Comparison of ENCODE assay signal across 24 cellular contexts in genomic region chr10:126955396-126955795, GRCh38. TPM values are rescaled to one million over a fixed set of nuclear protein-coding genes. Genes with fewer than 3 reads are reported as not detected.
DNase-seq lines count a peak whose midpoint lies in the region; FAIRE-seq and TF ChIP-seq lines count a peak whose summit lies in the region.
"Had no signal": no experiment of that assay in that cellular context is flagged by ENCODE, and none has a peak within 500 bp of the region (broad histone marks: within the 10 kb centered on the region; RNA-seq: fewer than 3 reads in every experiment).

No MANE protein-coding gene starts in this region.

- H3K4me3 Mint-ChIP-seq in Caco-2 (ENCODE audit: unreplicated experiment): no peak overlapping the region
- H3K4me3 Mint-ChIP-seq: activated CD8-positive, alpha-beta T cell treated with anti-CD3 and anti-CD28 coated beads for 36 hours; activated naive CD8-positive, alpha-beta T cell; dendritic cell treated with granulocyte-macrophage colony-stimulating factor and Interleukin-4, amounts not matched to agents 40 ng/mL and 50 ng/mL, for 4 days had no signal

- intact Hi-C loops in Caco-2 (cut with micrococcal nuclease; ENCODE audit: unreplicated experiment): no loop called here

- TF ChIP-seq CTCF in RWPE1 (conservative IDR thresholded peaks at IDR 0.05; ENCODE audit: low read depth): no peak
- TF ChIP-seq CTCF in H1 (IDR thresholded peaks at IDR 0.05; ENCODE audit: control extremely low read depth in 1 of 3, insufficient read depth in 1 of 3, low read depth in 1 of 3, low read length in 3 of 3): no peak
- no peak for TF ChIP-seq CTCF in Caco-2 (IDR thresholded peaks at IDR 0.05; ENCODE audit: insufficient read depth in 1 of 2, low read depth in 1 of 2, low read length in 1 of 2, severe bottlenecking in 1 of 2, unreplicated experiment in 1 of 2)

- H3K14ac ChIP-seq in H1 (ENCODE audit: insufficient read length): no peak overlapping the region

- no peak overlapping the region for H4K5ac ChIP-seq in H1 (ENCODE audit: insufficient read length, low read depth, low read length)

- H2BK15ac ChIP-seq in H1 (ENCODE audit: low read length): no peak overlapping the region

- no peak for TF ChIP-seq RAD21 in H1 (IDR thresholded peaks at IDR 0.05 in 1 of 2, conservative IDR thresholded peaks at IDR 0.05 in 1 of 2; ENCODE audit: low read depth in 2 of 2, low read length in 2 of 2)

- H3K27ac ChIP-seq in RWPE1 (peak overlapping the region; percentile 52), H1 (ENCODE audit: low read depth, low read length) (no peak overlapping the region), small intestine (ENCODE audit: low read depth in 1 of 2, low read length in 1 of 2) (no peak overlapping the region)
- H3K27ac ChIP-seq: ascending aorta, lower lobe of right lung, Peyer's patch, prostate gland had no signal

- peak overlapping the region; percentile 38; the same call in 1 of the 2 replicates for H4K8ac ChIP-seq in H1 (ENCODE audit: extremely low read depth, insufficient read depth, low read length)

- peaks cover 25% of the 10 kb centered on the region; the same call in 1 of the 2 replicates for H3K23me2 ChIP-seq in H1 (ENCODE audit: low read depth, low read length)

- H3K4me1 ChIP-seq in H1 (replicated peaks in 1 of 4; ENCODE audit: control insufficient read depth in 3 of 4, insufficient read depth in 4 of 4, low read length in 3 of 4): peaks cover 0 to 10% (median 3%) of the 10 kb centered on the region in 4 experiments; a peak in 3 of 7 replicates
- peaks cover 0 to 2% of the 10 kb centered on the region in 2 donors for H3K4me1 ChIP-seq in small intestine (ENCODE audit: control insufficient read depth in 2 of 2, insufficient read depth in 1 of 2, low read depth in 1 of 2, low read length in 1 of 2)
- no peaks in the 10 kb centered on the region for H3K4me1 ChIP-seq in Caco-2
- H3K4me1 ChIP-seq: ascending aorta, lower lobe of right lung, prostate gland had no signal

- H3K4me1 Mint-ChIP-seq in Caco-2 (ENCODE audit: low read depth, unreplicated experiment): no peaks in the 10 kb centered on the region

- POLR2A ChIA-PET in RWPE1 (lab: Yijun Ruan, JAX; ENCODE audit: low non-redundant PET): no interaction called here
- POLR2A ChIA-PET in H1 (lab: Charles Lee; ENCODE audit: partially characterized antibody): no interaction called here
- POLR2A ChIA-PET in Caco-2 (lab: Charles Lee): no interaction called here

- no peak overlapping the region for H3K27ac Mint-ChIP-seq in Caco-2 (ENCODE audit: unreplicated experiment)
- H3K27ac Mint-ChIP-seq: activated CD8-positive, alpha-beta T cell treated with anti-CD3 and anti-CD28 coated beads for 36 hours; activated naive CD8-positive, alpha-beta T cell; activated T-helper 2 cell treated with anti-CD3 and anti-CD28 coated beads, Interferon-gamma antibody, Interleukin-2, Interleukin-4, amounts not matched to agents 10 μg/mL and 5 μg/mL and 100 μg/mL, durations not matched to agents 14 hours and 24 hours and 36 hours; dendritic cell treated with granulocyte-macrophage colony-stimulating factor and Interleukin-4, amounts not matched to agents 40 ng/mL and 50 ng/mL, for 4 days had no signal

- H3K4ac ChIP-seq in H1 (replicated peaks; ENCODE audit: insufficient read length, low read depth, low read length): no peak overlapping the region

- no peak overlapping the region for H3K18ac ChIP-seq in H1 (ENCODE audit: extremely low read depth, low read length)

- H2BK5ac ChIP-seq in H1 (ENCODE audit: low read depth, low read length): 0 out of 2 replicates have a peak overlapping the region, but pooled peaks have one; percentile 12

- no peak overlapping the region for H2AFZ ChIP-seq in H1 (ENCODE audit: low read length)

- FAIRE-seq in H1 (lab: Jason Lieb, UNC) (no peak), small intestine (lab: Jason Lieb, UNC) (no peak)
- FAIRE-seq: TTC549 had no signal

- H3K36me3 Mint-ChIP-seq in Caco-2 (ENCODE audit: insufficient read depth, unreplicated experiment): peaks cover 24% of the 10 kb centered on the region
- H3K36me3 Mint-ChIP-seq: activated naive CD8-positive, alpha-beta T cell had no signal

- 92% methylated on average over 8 of the region's 8 CpGs; no CpG with 5 or more reads in 1 of the 2 experiments for WGBS in H1 (ENCODE audit: extremely low coverage in 1 of 2, insufficient coverage in 1 of 2, insufficient read length in 1 of 2, insufficient replicate concordance in 2 of 2, low coverage in 1 of 2, low lambda C conversion rate in 2 of 2, missing lambda C conversion rate in 1 of 2), 2 experiments
- WGBS in small intestine, 3 donors: 28 to 66% (median 41%) methylated on average over 8 of the region's 8 CpGs

- no peaks in the 10 kb centered on the region for H3K9me3 Mint-ChIP-seq in Caco-2 (ENCODE audit: unreplicated experiment)
- H3K9me3 Mint-ChIP-seq: activated CD8-positive, alpha-beta T cell treated with anti-CD3 and anti-CD28 coated beads for 36 hours; dendritic cell treated with granulocyte-macrophage colony-stimulating factor and Interleukin-4, amounts not matched to agents 40 ng/mL and 50 ng/mL, for 4 days had no signal

- no peak overlapping the region for H2BK120ac ChIP-seq in H1 (replicated peaks; ENCODE audit: low read depth, low read length)

- peaks cover 5 to 22% of the 10 kb centered on the region in 2 experiments for H4K20me1 ChIP-seq in H1 (replicated peaks in 1 of 2; ENCODE audit: control insufficient read depth in 1 of 2, insufficient read depth in 2 of 2, low read length in 2 of 2)

- no peak overlapping the region for H2AK5ac ChIP-seq in H1 (ENCODE audit: low read depth, low read length)

- H3K4me2 ChIP-seq in H1 (ENCODE audit: insufficient read depth in 1 of 2, low read depth in 2 of 2, low read length in 2 of 2): no peak overlapping the region

- H3K9ac ChIP-seq in H1 (replicated peaks in 1 of 4; ENCODE audit: extremely low read depth in 1 of 4, low read depth in 3 of 4, low read length in 3 of 4): no peak overlapping the region

- H3K27me3 ChIP-seq in H1 (replicated peaks in 1 of 4; ENCODE audit: control insufficient read depth in 3 of 4, extremely low read depth in 1 of 4, insufficient read depth in 3 of 4, low read length in 3 of 4): no peaks in the 10 kb centered on the region
- no peaks in the 10 kb centered on the region for H3K27me3 ChIP-seq in small intestine (ENCODE audit: control insufficient read depth in 2 of 2, insufficient read depth in 2 of 2, low read length in 2 of 2)
- H3K27me3 ChIP-seq in Caco-2 (replicated peaks; ENCODE audit: control insufficient read depth, insufficient read depth, low read length): no peaks in the 10 kb centered on the region
- H3K27me3 ChIP-seq: ascending aorta, Peyer's patch had no signal

- H3K27me3 Mint-ChIP-seq in Caco-2 (ENCODE audit: insufficient read depth, unreplicated experiment): no peaks in the 10 kb centered on the region
- H3K27me3 Mint-ChIP-seq: activated CD8-positive, alpha-beta T cell treated with anti-CD3 and anti-CD28 coated beads for 36 hours; activated naive CD8-positive, alpha-beta T cell; dendritic cell treated with granulocyte-macrophage colony-stimulating factor and Interleukin-4, amounts not matched to agents 40 ng/mL and 50 ng/mL, for 4 days had no signal

- DNase-seq in RWPE1 (ENCODE audit: low spot score) (no peak), H1 (ENCODE audit: low read depth in 1 of 2, low spot score in 2 of 2) (no peak), left kidney (ENCODE audit: low read depth, low spot score) (peak; percentile 18), small intestine (peak; percentile 71), SKM-1 (lab: John Stamatoyannopoulos, UW; ENCODE audit: unreplicated experiment) (no peak), Caco-2 (no peak), AG08396 (ENCODE audit: low spot score) (no peak), activated gamma-delta T cell treated with Interleukin-2 at 50 U/mL for 16 hours (no peak)
- DNase-seq: activated CD4-positive, alpha-beta T cell treated with anti-CD3 and anti-CD28 coated beads for 1 hour; activated CD8-positive, alpha-beta T cell treated with anti-CD3 and anti-CD28 coated beads for 36 hours; Karpas-422; lower lobe of right lung; MV-4-11; NCI-H1694; NCI-H524 treated with DMSO at 0.1 percent for 48 hours; Peyer's patch; stimulated activated CD4-positive, alpha-beta T cell treated with anti-CD3 and anti-CD28 coated beads, Interleukin-15, amount 100 ng/mL, for 24 hours; stimulated activated naive CD4-positive, alpha-beta T cell had no signal

- H3K4me3 ChIP-seq in H1 (ENCODE audit: extremely low read depth in 1 of 4, insufficient read depth in 2 of 4, low read depth in 3 of 4, low read length in 4 of 4): no peak overlapping the region
- H3K4me3 ChIP-seq in small intestine (ENCODE audit: low read depth in 1 of 2, low read length in 2 of 2): no peak overlapping the region
- no peak overlapping the region for H3K4me3 ChIP-seq in Caco-2 (ENCODE audit: low read depth, low read length)
- H3K4me3 ChIP-seq: ascending aorta, lower lobe of right lung, Peyer's patch, prostate gland had no signal

- no peak for TF ChIP-seq EP300 in H1 (IDR thresholded peaks at IDR 0.05; ENCODE audit: borderline replicate concordance in 1 of 2, low read depth in 2 of 2, low read length in 2 of 2)

- no peak for TF ChIP-seq POLR2A in H1 (IDR thresholded peaks at IDR 0.05; ENCODE audit: control extremely low read depth in 1 of 2, low read depth in 2 of 2, low read length in 2 of 2)

- H3K79me1 ChIP-seq in H1 (ENCODE audit: low read depth, low read length): peaks cover 11% of the 10 kb centered on the region

- no peak overlapping the region for H3K56ac ChIP-seq in H1 (replicated peaks; ENCODE audit: insufficient read length, low read depth, low read length)

- H4K91ac ChIP-seq in H1 (replicated peaks; ENCODE audit: insufficient read length, low read length): no peak overlapping the region

- no peak overlapping the region for H2BK20ac ChIP-seq in H1 (ENCODE audit: low read length)

- BruUV-seq in Caco-2 (replicated peaks; lab: Mats Ljungman, UMichigan): no TSS peak

- H3K23ac ChIP-seq in H1 (ENCODE audit: insufficient read length): no peak overlapping the region

- CTCF ChIA-PET in RWPE1 (lab: Yijun Ruan, JAX) (interaction anchor here (0.6 kb wide), 1 partner anchor 34 kb away, joined by 4 read pairs; no protein-coding TSS in a partner anchor), H1 (lab: Charles Lee; ENCODE audit: partially characterized antibody) (interaction anchor here (0.6 to 1.1 kb wide), 2 partner anchors 91 to 117 kb away, joined by 3 read pairs; no protein-coding TSS in a partner anchor), Caco-2 (lab: Charles Lee) (no interaction called here)

- H3K79me2 ChIP-seq in H1 (ENCODE audit: control insufficient read depth in 1 of 2, insufficient read depth in 2 of 2, low read length in 2 of 2): peaks cover 30 to 83% of the 10 kb centered on the region in 2 experiments

- H3K9me3 ChIP-seq in H1 (ENCODE audit: insufficient read depth in 2 of 2, low read depth in 1 of 2, low read length in 1 of 2) (peaks cover 6 to 17% of the 10 kb centered on the region in 2 experiments; a peak in 3 of 4 replicates), small intestine (ENCODE audit: control insufficient read depth, low read depth) (no peaks in the 10 kb centered on the region), Caco-2 (peaks cover 15% of the 10 kb centered on the region)
- H3K9me3 ChIP-seq: ascending aorta, lower lobe of right lung, Peyer's patch, prostate gland had no signal

- H3K36me3 ChIP-seq in H1 (ENCODE audit: control insufficient read depth in 2 of 4, insufficient read depth in 4 of 4, low read length in 3 of 4) (no peaks in the 10 kb centered on the region; a peak in 1 of 8 replicates), small intestine (ENCODE audit: control insufficient read depth in 2 of 2, insufficient read depth in 2 of 2, low read length in 2 of 2) (no peaks in the 10 kb centered on the region), Caco-2 (ENCODE audit: control insufficient read depth, insufficient read depth, low read length) (no peaks in the 10 kb centered on the region; the same call in 1 of the 2 replicates)
- H3K36me3 ChIP-seq: ascending aorta, lower lobe of right lung, Peyer's patch, prostate gland had no signal

- H2BK12ac ChIP-seq in H1 (ENCODE audit: low read depth, low read length): no peak overlapping the region

RNA-seq across cellular contexts. Expression of gene DOCK1, which starts 50.2 kb away (rescaled TPM):
- total RNA-seq in H1 (2021; fragmentation: NEBNext Ultra II Directional; extraction: Animal tissue kit (Norgen Biotek cat#: 25700)): 53.0 and 54.4 TPM in 2 replicates
- polyA plus RNA-seq in H1 (2011; rRNA removed) (11.6 and 13.2 TPM in 2 replicates), small intestine (10 to 100 TPM; 16.8 to 26.2 (median 18.1) TPM)
- 15.4 TPM for polyA plus RNA-seq in H1 (2011; cell fraction: cytosol; rRNA removed)
- 19.9 TPM for polyA plus RNA-seq in H1 (2011; cell fraction: nucleus; rRNA removed)
- polyA plus RNA-seq in H1 (2012, experiment 1 of 2): 25.4 to 28.3 TPM (median 27.3 TPM) in 4 replicates
- polyA plus RNA-seq in H1 (2012, experiment 2 of 2): 1.4 TPM
- 17.8 TPM for polyA plus RNA-seq in H1 (2013, experiment 1 of 2)
- polyA plus RNA-seq in H1 (2013, experiment 2 of 2): 17.9 TPM
- polyA minus RNA-seq in H1 (2011; rRNA and poly(A)+ RNA removed): 68.4 and 69.6 TPM in 2 replicates
- polyA minus RNA-seq in H1 (2011; cell fraction: cytosol; rRNA and poly(A)+ RNA removed): 32.3 TPM
- 160 TPM for polyA minus RNA-seq in H1 (2011; cell fraction: nucleus; rRNA and poly(A)+ RNA removed)
- total RNA-seq in Caco-2 (2022): 82.2 and 83.5 TPM in 2 replicates

Comparison
In these comparisons a context has a peak if more than half of its experiments do, and no peak if none do; other contexts are left out.
1. DNase-seq: peak in left kidney (single experiment) and small intestine (single experiment); none in RWPE1 (single experiment), H1 (0 of 2), SKM-1 (single experiment), Caco-2 (0 of 2), AG08396 (single experiment) and activated gamma-delta T cell treated with Interleukin-2 at 50 U/mL for 16 hours (single experiment).